ENCODE assay signal across 8 cellular contexts in the genomic region with DNA sequence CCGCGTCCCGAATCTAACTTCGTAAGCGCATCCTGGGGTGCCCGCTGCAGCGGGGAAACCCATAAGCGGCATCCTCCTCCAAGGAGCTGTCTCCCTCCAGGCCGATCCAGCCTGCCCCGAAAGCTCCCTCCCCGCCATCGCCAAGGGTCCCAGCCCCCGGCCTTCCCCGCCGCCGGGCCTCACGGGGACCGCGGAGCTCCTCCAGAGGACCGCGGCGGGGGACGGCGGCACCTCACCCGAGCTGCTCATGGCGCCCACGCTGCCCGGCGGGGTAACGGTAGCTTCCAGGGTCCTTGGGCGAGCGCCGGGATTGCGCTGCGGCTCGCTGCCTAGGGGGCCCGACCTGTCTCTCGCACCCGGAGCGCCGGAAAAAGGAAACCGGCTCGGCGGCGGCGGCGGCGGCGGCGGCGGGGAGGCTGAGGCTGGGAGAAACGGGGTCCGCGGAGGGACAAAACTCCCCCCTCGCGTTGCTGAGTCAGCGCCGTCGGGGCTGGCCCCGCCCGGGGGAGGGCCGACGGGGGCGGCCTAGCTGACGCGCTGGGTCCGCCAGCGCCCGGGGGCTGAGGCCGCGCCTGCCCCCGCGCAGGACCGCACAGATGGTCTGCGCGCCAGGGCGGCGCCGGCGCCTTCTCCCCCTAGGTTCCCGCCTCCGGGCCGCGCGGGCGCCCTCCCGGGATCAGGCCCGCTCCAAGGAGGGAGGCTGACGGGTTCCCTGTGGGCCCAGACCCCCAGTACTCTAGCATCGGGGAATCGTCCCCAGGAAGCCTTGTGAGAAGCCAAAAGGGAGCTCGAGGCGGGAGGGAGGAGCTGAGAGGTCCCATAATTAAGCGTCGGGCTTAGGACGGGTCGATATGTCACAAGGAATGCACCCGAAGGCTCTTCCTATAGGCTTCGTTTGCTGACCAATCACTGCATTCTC. TPM values are rescaled to one million over a fixed set of nuclear protein-coding genes. Genes with fewer than 3 reads are reported as not detected.
DNase-seq lines count a peak whose midpoint lies in the region; ATAC-seq, FAIRE-seq and TF ChIP-seq lines count a peak whose summit lies in the region.

BLMH (minus strand) TSS at position 374 of the 919 bp plus-strand sequence; CDS start at position 249, 125 bp downstream.

- no peaks in the 10 kb centered on the region for H3K27me3 Mint-ChIP-seq in activated T-cell treated with anti-CD3 and anti-CD28 coated beads, Interleukin-2, amount 50 U/mL, for 4 hours (ENCODE audit: low read depth)

- intact Hi-C loops in esophagus muscularis mucosa (cut with DNase I): loop anchor here (10.0 kb wide), 1 partner anchor 83 kb away; the partner anchor contains the start of gene CPD

- H3K4me3 ChIP-seq in esophagus muscularis mucosa (peak within 1 kb of the TSS; percentile 76 to 92 (median 84)), muscle layer of duodenum (ENCODE audit: low read depth in 1 of 2, low read length in 2 of 2) (peak within 1 kb of the TSS; percentile 97 to 98)

- TF ChIP-seq EP300 in esophagus muscularis mucosa (IDR thresholded peaks at IDR 0.05): no peak

- under 1% methylated on average over 42 of the region's 99 CpGs for WGBS in esophagus muscularis mucosa

- peak; percentile 62 for ATAC-seq in HG03520 (IDR thresholded peaks at IDR 0.05; ENCODE audit: unreplicated experiment)
- ATAC-seq in activated T-cell treated with anti-CD3 and anti-CD28 coated beads, Interleukin-2, amount 50 U/mL, for 4 hours: peak; percentile 78 to 81

- peak within 1 kb of the TSS; percentile 95 for H3K4me3 Mint-ChIP-seq in activated T-cell treated with anti-CD3 and anti-CD28 coated beads, Interleukin-2, amount 50 U/mL, for 4 hours

- no peak for FAIRE-seq in GM19239 (lab: Jason Lieb, UNC)

- DNase-seq in C1 segment of cervical spinal cord (lab: John Stamatoyannopoulos, UW) (peak in 13 of 14 donors; percentile 36 to 87 (median 54)), GM19239 (ENCODE audit: insufficient read length, low spot score) (peak; percentile 88), OCI-M1 (lab: John Stamatoyannopoulos, UW) (peak; percentile 84), esophagus muscularis mucosa (ENCODE audit: extremely low spot score) (peak; percentile 93)
- peak; percentile 84 for DNase-seq in activated T-cell treated with anti-CD3 and anti-CD28 coated beads, Interleukin-2, amount 50 U/mL, for 4 hours
- peak; percentile 70 for DNase-seq in stimulated activated CD8-positive, alpha-beta memory T cell treated with anti-CD3 and anti-CD28 coated beads, Interleukin-7, amount 100 ng/mL, for 24 hours (ENCODE audit: low read depth)

- H3K27ac ChIP-seq in esophagus muscularis mucosa (replicated peaks in 1 of 4) (peak within 1 kb of the TSS; percentile 79 to 86 (median 82)), muscle layer of duodenum (ENCODE audit: low read length) (peak within 1 kb of the TSS; percentile 52)

- H3K4me1 Mint-ChIP-seq in activated T-cell treated with anti-CD3 and anti-CD28 coated beads, Interleukin-2, amount 50 U/mL, for 4 hours (ENCODE audit: low read depth): peaks cover 16% of the 10 kb centered on the region

- TF ChIP-seq POLR2A in esophagus muscularis mucosa (IDR thresholded peaks at IDR 0.05; ENCODE audit: low read depth): peak; percentile 17

- no peaks in the 10 kb centered on the region for H3K9me3 ChIP-seq in esophagus muscularis mucosa
- no peaks in the 10 kb centered on the region for H3K9me3 ChIP-seq in muscle layer of duodenum (ENCODE audit: control insufficient read depth in 1 of 2, low read length in 2 of 2)

- no peak for TF ChIP-seq CTCF in esophagus muscularis mucosa (IDR thresholded peaks at IDR 0.05)

- no peaks in the 10 kb centered on the region for H3K9me3 Mint-ChIP-seq in activated T-cell treated with anti-CD3 and anti-CD28 coated beads, Interleukin-2, amount 50 U/mL, for 4 hours

- H3K27me3 ChIP-seq in esophagus muscularis mucosa (no peaks in the 10 kb centered on the region), muscle layer of duodenum (ENCODE audit: low read depth, low read length) (no peaks in the 10 kb centered on the region)

- peaks cover 8 to 24% (median 20%) of the 10 kb centered on the region in 4 donors for H3K36me3 ChIP-seq in esophagus muscularis mucosa
- H3K36me3 ChIP-seq in muscle layer of duodenum (ENCODE audit: control insufficient read depth in 1 of 2, insufficient read depth in 2 of 2, low read length in 2 of 2): peaks cover 6 to 9% of the 10 kb centered on the region in 2 donors

- H3K4me1 ChIP-seq in esophagus muscularis mucosa (peaks cover 14 to 21% (median 15%) of the 10 kb centered on the region in 4 donors), muscle layer of duodenum (ENCODE audit: control insufficient read depth in 1 of 2, insufficient read depth in 2 of 2, low read length in 2 of 2) (peaks cover 12 to 14% of the 10 kb centered on the region in 2 donors)

- peaks cover 13% of the 10 kb centered on the region for H3K36me3 Mint-ChIP-seq in activated T-cell treated with anti-CD3 and anti-CD28 coated beads, Interleukin-2, amount 50 U/mL, for 4 hours (ENCODE audit: insufficient read depth)

RNA-seq across cellular contexts. Expression of gene BLMH, which starts in this region (rescaled TPM):
- total RNA-seq in activated T-cell treated with anti-CD3 and anti-CD28 coated beads, Interleukin-2, amount 50 U/mL, for 4 hours: 10 to 100 TPM; 67.5 to 81.8 (median 74.8) TPM
- total RNA-seq in esophagus muscularis mucosa: 10 to 100 TPM; 16.6 to 22.4 (median 20.8) TPM

Comparison
In these comparisons a context has a peak if more than half of its experiments do, and no peak if none do; other contexts are left out.
1. Peak in every context shown above with its lines: DNase-seq, ATAC-seq, H3K4me3 ChIP-seq and H3K27ac ChIP-seq.